In the genomic region with DNA sequence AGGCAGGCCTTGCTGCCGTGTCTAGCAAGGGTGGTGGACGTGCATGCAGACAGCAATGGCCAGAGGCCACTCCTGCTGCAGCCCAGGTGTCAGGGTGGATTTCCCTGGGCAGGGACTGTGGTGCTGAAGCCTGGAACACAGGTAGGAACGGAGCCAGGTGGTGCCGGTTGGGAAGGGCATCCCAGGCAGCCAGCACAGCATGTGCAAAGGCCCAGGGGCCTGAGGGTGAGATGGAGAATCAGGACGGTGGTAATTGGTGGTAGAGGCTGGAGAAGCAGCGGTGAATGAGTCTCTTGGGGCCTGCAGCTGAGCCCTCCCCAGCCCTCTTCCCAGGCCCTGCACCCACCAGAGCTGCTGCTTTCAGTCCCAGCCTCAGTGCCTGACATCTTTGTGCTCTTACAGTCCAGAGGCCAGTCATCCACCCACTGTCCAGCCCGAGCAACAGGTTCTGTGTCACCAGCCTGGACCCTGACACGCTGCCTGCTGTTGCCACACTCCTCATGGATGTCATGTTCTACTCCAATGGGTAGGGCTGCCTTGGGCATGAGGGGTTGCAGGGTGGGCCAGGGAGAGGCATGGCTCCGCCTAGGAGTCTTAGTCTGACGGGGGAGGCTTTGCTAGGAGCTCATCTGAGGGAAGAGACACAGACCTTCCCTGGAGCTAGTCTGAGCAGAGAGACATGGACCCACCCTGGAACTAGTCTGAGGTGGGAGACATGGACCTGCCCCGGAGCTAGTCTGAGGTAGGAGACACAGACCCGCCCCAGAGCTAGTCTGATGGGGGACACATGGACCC, we compare ENCODE assay signal across 8 cellular contexts. TPM values are rescaled to one million over a fixed set of nuclear protein-coding genes. Genes with fewer than 3 reads are reported as not detected.
"Had no signal": no experiment of that assay in that cellular context is flagged by ENCODE, and none has a peak within 500 bp of the region (broad histone marks: within the 10 kb centered on the region; RNA-seq: fewer than 3 reads in every experiment).

No MANE protein-coding gene starts in this region.

- H3K4me3 ChIP-seq: GM23338, HAP-1 had no signal

- H3K9me3 Mint-ChIP-seq: GM23338, IgD-negative memory B cell had no signal

- H3K36me3 ChIP-seq: HAP-1 had no signal

- H3K9me3 ChIP-seq: HAP-1 had no signal

- H3K27ac Mint-ChIP-seq: GM23338, IgD-negative memory B cell had no signal

- FAIRE-seq: H1, H54, HTR-8/SVneo had no signal

- H3K36me3 Mint-ChIP-seq: IgD-negative memory B cell had no signal

- H3K4me1 ChIP-seq: HAP-1 had no signal

- ATAC-seq: GM23338, HCT116 had no signal

- H3K27me3 Mint-ChIP-seq: IgD-negative memory B cell had no signal

- H3K4me3 Mint-ChIP-seq: GM23338, IgD-negative memory B cell had no signal

- H3K4me1 Mint-ChIP-seq: GM23338, IgD-negative memory B cell had no signal

- DNase-seq: KBM-7 had no signal

RNA-seq across cellular contexts. Expression of gene CASTOR2, which starts 54.3 kb away (rescaled TPM):
- polyA plus RNA-seq: IgD-negative memory B cell had no signal
